Comparison of ENCODE assay signal across 1 cellular context in the genomic region with DNA sequence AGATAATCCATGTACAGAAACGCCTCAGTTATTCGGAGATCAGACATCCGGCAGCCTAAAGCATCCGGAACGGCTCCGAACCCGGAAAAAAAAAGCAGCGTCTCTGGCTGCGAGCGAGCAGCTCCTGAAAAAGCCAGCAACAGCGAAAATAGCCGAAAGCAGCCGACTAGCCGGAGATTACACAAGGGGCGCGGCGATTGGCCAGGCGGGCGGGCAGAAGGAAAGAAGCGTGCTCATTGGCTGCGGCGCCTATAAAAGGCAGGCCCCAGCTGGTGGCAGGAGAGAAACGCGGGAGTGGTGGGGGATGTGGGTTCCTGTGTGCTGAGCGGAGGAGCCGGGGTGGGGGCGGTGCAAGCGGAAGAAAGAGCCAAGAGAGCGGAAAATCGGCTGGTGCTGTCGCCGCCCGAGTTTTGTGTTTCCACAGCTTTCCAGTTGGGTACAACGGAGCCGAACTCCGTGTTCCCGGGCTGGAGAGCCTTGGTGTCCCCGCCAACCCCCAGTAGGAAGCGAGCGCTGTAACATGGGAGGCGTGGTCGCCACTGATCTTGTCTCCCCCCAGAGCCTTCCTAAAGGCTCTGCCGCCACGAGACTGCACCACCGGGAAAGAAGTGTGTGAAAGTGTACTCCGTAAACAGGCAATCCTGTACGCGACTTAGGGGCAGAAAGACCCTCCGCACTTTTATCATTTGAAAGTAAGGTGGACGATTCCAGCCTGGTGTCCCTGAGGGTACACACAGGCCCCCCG.
TF ChIP-seq lines count a peak whose summit lies in the region.

A gene (minus strand): TSS at position 141 of the 745 bp plus-strand sequence.

TF ChIP-seq in neural cell, 6 proteins besides CTCF, POLR2A, EP300 and RAD21 (continued from another document):
- TF ChIP-seq, protein P1, sequence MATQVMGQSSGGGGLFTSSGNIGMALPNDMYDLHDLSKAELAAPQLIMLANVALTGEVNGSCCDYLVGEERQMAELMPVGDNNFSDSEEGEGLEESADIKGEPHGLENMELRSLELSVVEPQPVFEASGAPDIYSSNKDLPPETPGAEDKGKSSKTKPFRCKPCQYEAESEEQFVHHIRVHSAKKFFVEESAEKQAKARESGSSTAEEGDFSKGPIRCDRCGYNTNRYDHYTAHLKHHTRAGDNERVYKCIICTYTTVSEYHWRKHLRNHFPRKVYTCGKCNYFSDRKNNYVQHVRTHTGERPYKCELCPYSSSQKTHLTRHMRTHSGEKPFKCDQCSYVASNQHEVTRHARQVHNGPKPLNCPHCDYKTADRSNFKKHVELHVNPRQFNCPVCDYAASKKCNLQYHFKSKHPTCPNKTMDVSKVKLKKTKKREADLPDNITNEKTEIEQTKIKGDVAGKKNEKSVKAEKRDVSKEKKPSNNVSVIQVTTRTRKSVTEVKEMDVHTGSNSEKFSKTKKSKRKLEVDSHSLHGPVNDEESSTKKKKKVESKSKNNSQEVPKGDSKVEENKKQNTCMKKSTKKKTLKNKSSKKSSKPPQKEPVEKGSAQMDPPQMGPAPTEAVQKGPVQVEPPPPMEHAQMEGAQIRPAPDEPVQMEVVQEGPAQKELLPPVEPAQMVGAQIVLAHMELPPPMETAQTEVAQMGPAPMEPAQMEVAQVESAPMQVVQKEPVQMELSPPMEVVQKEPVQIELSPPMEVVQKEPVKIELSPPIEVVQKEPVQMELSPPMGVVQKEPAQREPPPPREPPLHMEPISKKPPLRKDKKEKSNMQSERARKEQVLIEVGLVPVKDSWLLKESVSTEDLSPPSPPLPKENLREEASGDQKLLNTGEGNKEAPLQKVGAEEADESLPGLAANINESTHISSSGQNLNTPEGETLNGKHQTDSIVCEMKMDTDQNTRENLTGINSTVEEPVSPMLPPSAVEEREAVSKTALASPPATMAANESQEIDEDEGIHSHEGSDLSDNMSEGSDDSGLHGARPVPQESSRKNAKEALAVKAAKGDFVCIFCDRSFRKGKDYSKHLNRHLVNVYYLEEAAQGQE (IDR thresholded peaks at IDR 0.05; ENCODE audit: borderline replicate concordance) = peak; percentile 92
- TF ChIP-seq TAF1 (IDR thresholded peaks at IDR 0.05; ENCODE audit: low read depth) = peak; percentile 97
- no peak for TF ChIP-seq EZH2 (IDR thresholded peaks at IDR 0.05; ENCODE audit: borderline replicate concordance, insufficient read depth, low read length, poor library complexity, severe bottlenecking)
- peak; percentile 8 for TF ChIP-seq SMC3 (conservative IDR thresholded peaks at IDR 0.05; ENCODE audit: poor library complexity)
- TF ChIP-seq POLR2AphosphoS5 (IDR thresholded peaks at IDR 0.05) = peak; percentile 98
